Comparison of ENCODE assay signal across 8 cellular contexts in genomic region chr5:160312139-160312959, GRCh38. TPM values are rescaled to one million over a fixed set of nuclear protein-coding genes. Genes with fewer than 3 reads are reported as not detected.
DNase-seq lines count a peak whose midpoint lies in the region; ATAC-seq and TF ChIP-seq lines count a peak whose summit lies in the region.

CCNJL (minus strand) TSS chr5:160312564; CDS start chr5:160311923, 641 bp downstream.

- no peaks in the 10 kb centered on the region for H3K27me3 ChIP-seq in prostate gland (replicated peaks; ENCODE audit: insufficient read depth)

- intact Hi-C loops in prostate gland (cut with DNase I) = no loop called here

- H3K27ac ChIP-seq in prostate gland = peak within 1 kb of the TSS; percentile 17 to 23

- H3K4me1 ChIP-seq in prostate gland (replicated peaks) = no peaks in the 10 kb centered on the region

- no peaks in the 10 kb centered on the region for H3K9me3 ChIP-seq in prostate gland

- peak; percentile 67 for ATAC-seq in HG02852 (IDR thresholded peaks at IDR 0.05; ENCODE audit: unreplicated experiment)

- TF ChIP-seq POLR2A in prostate gland (IDR thresholded peaks at IDR 0.05) = peak; percentile 44

- peak in 1 of 4 experiments; percentile 3 for TF ChIP-seq CTCF in prostate gland (IDR thresholded peaks at IDR 0.05)

- under 1% methylated on average over 53 of the region's 84 CpGs for WGBS in prostate gland

- peak within 1 kb of the TSS; percentile 42 to 47 for H3K4me3 ChIP-seq in prostate gland

- H3K36me3 ChIP-seq in prostate gland = no peaks in the 10 kb centered on the region

- DNase-seq in SKM-1 treated with dmso at 0.1 percent for 144 hours (lab: John Stamatoyannopoulos, UW; ENCODE audit: unreplicated experiment) (peak; percentile 27), SKM-1 (lab: John Stamatoyannopoulos, UW; ENCODE audit: unreplicated experiment) (no peak), NCI-H345 (lab: John Stamatoyannopoulos, UW) (peak; percentile 79), astrocyte of the hippocampus (ENCODE audit: low read depth, low spot score) (peak; percentile 90), hepatic stellate cell (ENCODE audit: low spot score) (peak; percentile 74), prostate gland (ENCODE audit: low spot score) (peak; percentile 30)
- no peak for DNase-seq in activated CD4-positive, CD25-positive, alpha-beta regulatory T cell (lab: John Stamatoyannopoulos, UW)

RNA-seq across cellular contexts. Expression of gene CCNJL, which starts in this region (rescaled TPM):
- total RNA-seq in prostate gland = 10 to 100 TPM in 1 of 2 donors, 1 to 10 TPM in 1; 4.1 to 26.7 TPM

Comparison
In these comparisons a context has a peak if more than half of its experiments do, and no peak if none do; other contexts are left out.
1. DNase-seq: peak in SKM-1 treated with dmso at 0.1 percent for 144 hours (single experiment), NCI-H345 (single experiment), astrocyte of the hippocampus (single experiment), hepatic stellate cell (single experiment) and prostate gland (single experiment); none in SKM-1 (single experiment) and activated CD4-positive, CD25-positive, alpha-beta regulatory T cell (0 of 4).